14 cellular contexts compared by ENCODE assay signal in genomic region chr2:218642121-218642656, GRCh38. TPM values are rescaled to one million over a fixed set of nuclear protein-coding genes. Genes with fewer than 3 reads are reported as not detected.
DNase-seq lines count a peak whose midpoint lies in the region; ATAC-seq, FAIRE-seq and TF ChIP-seq lines count a peak whose summit lies in the region.
"Had no signal": no experiment of that assay in that cellular context is flagged by ENCODE, and none has a peak within 500 bp of the region (broad histone marks: within the 10 kb centered on the region; RNA-seq: fewer than 3 reads in every experiment).

No MANE protein-coding gene starts in this region.

- H3K9me1 ChIP-seq in endothelial cell of umbilical vein (replicated peaks; ENCODE audit: control insufficient read depth, extremely low read depth, insufficient read depth, low read length), result no peaks in the 10 kb centered on the region

- no peak overlapping the region for H3K4me2 ChIP-seq in GM12878 (ENCODE audit: control insufficient read depth, insufficient read depth)
- no peak overlapping the region for H3K4me2 ChIP-seq in endothelial cell of umbilical vein (ENCODE audit: insufficient read depth, low read length)
- no peak overlapping the region for H3K4me2 ChIP-seq in smooth muscle cell

- WGBS in GM12878 (ENCODE audit: insufficient coverage, insufficient replicate concordance, low lambda C conversion rate, missing lambda C conversion rate), result 92% methylated on average over 18 of the region's 18 CpGs
- WGBS in smooth muscle cell (ENCODE audit: low lambda C conversion rate), result 97% methylated on average over 18 of the region's 18 CpGs

- H3K27ac ChIP-seq in HEK293 (ENCODE audit: extremely low read depth, low read depth, low read length), result no peak overlapping the region
- H3K27ac ChIP-seq in GM12878 (ENCODE audit: control insufficient read depth, insufficient read depth), result no peak overlapping the region
- no peak overlapping the region for H3K27ac ChIP-seq in endothelial cell of umbilical vein (ENCODE audit: insufficient read depth, low read depth, low read length)
- H3K27ac ChIP-seq in smooth muscle cell (ENCODE audit: low read depth), result no peak overlapping the region
- H3K27ac ChIP-seq: HL-60 had no signal

- intact Hi-C loops in GM12878 (cut with micrococcal nuclease; ENCODE audit: unreplicated experiment) (no loop called here), endothelial cell of umbilical vein (cut with micrococcal nuclease) (no loop called here)

- H3K4me3 ChIP-seq in HEK293 (ENCODE audit: low read depth, low read length) (no peak overlapping the region), GM12878 (no peak overlapping the region), endothelial cell of umbilical vein (replicated peaks in 1 of 3; ENCODE audit: insufficient read depth in 1 of 3, low read depth in 1 of 3, low read length in 3 of 3) (no peak overlapping the region), smooth muscle cell (no peak overlapping the region)

- H3K4me1 ChIP-seq in HEK293 (ENCODE audit: control insufficient read depth, insufficient read depth, low read length) (no peaks in the 10 kb centered on the region), GM12878 (ENCODE audit: control insufficient read depth, insufficient read depth, low read length) (no peaks in the 10 kb centered on the region), endothelial cell of umbilical vein (ENCODE audit: control insufficient read depth, extremely low read depth, insufficient read depth, low read length) (peaks cover 6% of the 10 kb centered on the region), smooth muscle cell (ENCODE audit: low read depth) (no peaks in the 10 kb centered on the region)

- H3F3A ChIP-seq in smooth muscle cell (ENCODE audit: low read depth), result no peaks in the 10 kb centered on the region

- H3K79me2 ChIP-seq in GM12878 (ENCODE audit: control insufficient read depth, insufficient read depth, low read length), result no peaks in the 10 kb centered on the region
- no peaks in the 10 kb centered on the region for H3K79me2 ChIP-seq in endothelial cell of umbilical vein (ENCODE audit: control insufficient read depth, insufficient read depth, low read length)
- H3K79me2 ChIP-seq in smooth muscle cell (ENCODE audit: low read depth), result no peaks in the 10 kb centered on the region

- H3K36me3 ChIP-seq in HEK293 (ENCODE audit: control insufficient read depth in 2 of 2, insufficient read depth in 1 of 2, low read length in 2 of 2) (peaks cover 36 to 92% of the 10 kb centered on the region in 2 experiments), GM12878 (ENCODE audit: control insufficient read depth in 2 of 2, insufficient read depth in 2 of 2, low read length in 1 of 2) (peaks cover 27 to 34% of the 10 kb centered on the region in 2 experiments), endothelial cell of umbilical vein (ENCODE audit: control insufficient read depth in 2 of 2, extremely low read depth in 1 of 2, insufficient read depth in 2 of 2, low read length in 2 of 2) (peaks cover 30 to 58% of the 10 kb centered on the region in 2 experiments), smooth muscle cell (ENCODE audit: low read depth) (no peaks in the 10 kb centered on the region)

- H2AFZ ChIP-seq in GM12878 (ENCODE audit: control insufficient read depth, low read depth, low read length), result no peak overlapping the region
- no peak overlapping the region for H2AFZ ChIP-seq in endothelial cell of umbilical vein (ENCODE audit: low read depth, low read length)
- no peak overlapping the region for H2AFZ ChIP-seq in smooth muscle cell (ENCODE audit: low read depth)

- H3K9me3 ChIP-seq in HEK293 (ENCODE audit: control insufficient read depth, insufficient read depth, low read depth, low read length), result no peaks in the 10 kb centered on the region
- H3K9me3 ChIP-seq in GM12878 (replicated peaks; ENCODE audit: control insufficient read depth, insufficient read depth, low read length), result no peaks in the 10 kb centered on the region
- no peaks in the 10 kb centered on the region for H3K9me3 ChIP-seq in endothelial cell of umbilical vein (replicated peaks; ENCODE audit: control insufficient read depth, insufficient read depth, low read length)
- H3K9me3 ChIP-seq in smooth muscle cell (replicated peaks; ENCODE audit: low read depth), result no peaks in the 10 kb centered on the region

- TF ChIP-seq CTCF in HEK293 (tag by site-specific recombination; IDR thresholded peaks at IDR 0.05) (no peak), GM12878 (IDR thresholded peaks at IDR 0.05 in 2 of 3, conservative IDR thresholded peaks at IDR 0.05 in 1 of 3; ENCODE audit: control insufficient read depth in 2 of 3, extremely low read depth in 1 of 3, insufficient read depth in 1 of 3, low read depth in 3 of 3, low read length in 3 of 3) (no peak), endothelial cell of umbilical vein (IDR thresholded peaks at IDR 0.05; ENCODE audit: extremely low read depth in 1 of 2, insufficient read depth in 1 of 2, low read depth in 1 of 2, low read length in 2 of 2) (no peak), smooth muscle cell (IDR thresholded peaks at IDR 0.05; ENCODE audit: borderline replicate concordance, insufficient read depth, poor library complexity, severe bottlenecking) (no peak)

- H3K27me3 ChIP-seq in GM12878 (replicated peaks in 1 of 2; ENCODE audit: control insufficient read depth in 2 of 2, insufficient read depth in 2 of 2, low read length in 1 of 2) (no peaks in the 10 kb centered on the region), endothelial cell of umbilical vein (ENCODE audit: control insufficient read depth in 2 of 2, insufficient read depth in 2 of 2, low read length in 2 of 2) (no peaks in the 10 kb centered on the region), smooth muscle cell (ENCODE audit: low read depth) (no peaks in the 10 kb centered on the region)

- CTCF ChIA-PET in HEK293 (lab: Yijun Ruan, JAX), result no interaction called here
- CTCF ChIA-PET in GM12878 (lab: Yijun Ruan, JAX), result no interaction called here
- CTCF ChIA-PET in endothelial cell of umbilical vein (lab: Charles Lee), result no interaction called here

- no peak for DNase-seq in GM12878 (ENCODE audit: low read depth, low spot score)
- no peak for DNase-seq in endothelial cell of umbilical vein (ENCODE audit: low read depth, low spot score)
- no peak for DNase-seq in NCI-H524 (lab: John Stamatoyannopoulos, UW)
- DNase-seq in smooth muscle cell (lab: John Stamatoyannopoulos, UW; ENCODE audit: unreplicated experiment), result no peak
- DNase-seq: CD8-positive, alpha-beta T cell; COR-L47; DMS153; DND-41; GDM1; HCEC 1CT; KG1 had no signal

- in situ Hi-C loops in GM12878 (cut with MboI), result no loop called here

- FAIRE-seq in GM12878 (lab: Jason Lieb, UNC) (no peak), endothelial cell of umbilical vein (lab: Jason Lieb, UNC) (no peak)
- FAIRE-seq: D721Med had no signal

- RAD21 ChIA-PET in GM12878 (lab: Charles Lee; ENCODE audit: unreplicated experiment), result no interaction called here

- H3K9ac ChIP-seq in GM12878 (ENCODE audit: control insufficient read depth, insufficient read depth, low read length) (no peak overlapping the region), endothelial cell of umbilical vein (replicated peaks; ENCODE audit: extremely low read depth, insufficient read depth, low read length) (no peak overlapping the region), smooth muscle cell (ENCODE audit: low read depth) (no peak overlapping the region)

- no TSS peak for BruUV-seq in GM12878 (replicated peaks; lab: Mats Ljungman, UMichigan)
- no TSS peak for BruUV-seq in endothelial cell of umbilical vein (replicated peaks; lab: Mats Ljungman, UMichigan)

- no peak for TF ChIP-seq RAD21 in GM12878 (IDR thresholded peaks at IDR 0.05; ENCODE audit: insufficient read depth, low read depth, low read length)

- no peak for TF ChIP-seq EP300 in GM12878 (IDR thresholded peaks at IDR 0.05; ENCODE audit: borderline replicate concordance in 1 of 2, control insufficient read depth in 1 of 2, low read depth in 2 of 2, low read length in 2 of 2)

- TF ChIP-seq POLR2A in GM12878 (IDR thresholded peaks at IDR 0.05; ENCODE audit: low read depth, low read length) (peak; percentile 45), endothelial cell of umbilical vein (IDR thresholded peaks at IDR 0.05; ENCODE audit: low read depth, low read length) (no peak)

- POLR2A ChIA-PET in HEK293 (lab: Yijun Ruan, JAX), result interaction anchor here (1.1 kb wide), 1 partner anchor 11 kb away, joined by 3 read pairs; no protein-coding TSS in a partner anchor
- POLR2A ChIA-PET in GM12878 (lab: Charles Lee), result no interaction called here
- POLR2A ChIA-PET in endothelial cell of umbilical vein (lab: Charles Lee), result no interaction called here

- no peak for ATAC-seq in GM12878
- ATAC-seq: CD8-positive, alpha-beta T cell had no signal

- dilution Hi-C loops in endothelial cell of umbilical vein (cut with MboI; ENCODE audit: extremely low pct_ligation_motif_present, low sequenced_read_pairs), result no loop called here

- H4K20me1 ChIP-seq in GM12878 (ENCODE audit: control insufficient read depth, insufficient read depth), result no peaks in the 10 kb centered on the region
- no peaks in the 10 kb centered on the region for H4K20me1 ChIP-seq in endothelial cell of umbilical vein (replicated peaks; ENCODE audit: control insufficient read depth, extremely low read depth, insufficient read depth, low read length)
- H4K20me1 ChIP-seq in smooth muscle cell (ENCODE audit: low read depth), result no peaks in the 10 kb centered on the region

- SMC1A ChIA-PET in GM12878 (lab: Charles Lee; ENCODE audit: uncharacterized antibody, unreplicated experiment), result no interaction called here

RNA-seq across cellular contexts. Expression of gene ZNF142, which starts 17.2 kb away (rescaled TPM):
- 57.7 and 64.0 TPM in 2 replicates for total RNA-seq in GM12878 (2013; cell fraction: nucleolus; rRNA removed)
- total RNA-seq in GM12878 (2014; rRNA removed), result 16.6 and 21.7 TPM in 2 replicates
- 8.5 and 10.0 TPM in 2 replicates for total RNA-seq in GM12878 (2014; rRNA removed; fragmentation: Illumina TruSeq; extraction: Trizol)
- total RNA-seq in GM12878 (2021), result 33.8 and 40.9 TPM in 2 replicates
- polyA plus RNA-seq in GM12878 (2011; ENCODE audit: low read depth), result 6.3 TPM
- polyA plus RNA-seq in GM12878 (2011; rRNA removed), result 2.1 and 4.5 TPM in 2 replicates
- 9.5 and 10.3 TPM in 2 replicates for polyA plus RNA-seq in GM12878 (2011; cell fraction: cytosol; rRNA removed)
- polyA plus RNA-seq in GM12878 (2011; cell fraction: nucleus; rRNA removed), result 30.5 and 38.8 TPM in 2 replicates
- polyA plus RNA-seq in GM12878 (2012), result 7.9 and 13.6 TPM in 2 replicates
- 7.2 and 16.3 TPM in 2 replicates for polyA plus RNA-seq in GM12878 (2014; fragmentation: Illumina TruSeq; extraction: Trizol)
- 1 to 10 TPM; 1.3 to 2.4 TPM for polyA plus RNA-seq in GM12878 (2014; fragmentation: Nextera tagmentation; extraction: Ambion mirVana)
- 13.8 and 17.1 TPM in 2 replicates for polyA plus RNA-seq in GM12878 (2014; rRNA removed)
- polyA plus RNA-seq in GM12878 (2016; fragmentation: Nextera tagmentation; extraction: Ambion mirVana), result 10 to 100 TPM; 19.9 to 21.1 TPM
- 13.3 and 27.1 TPM in 2 replicates for polyA minus RNA-seq in GM12878 (2011; rRNA and poly(A)+ RNA removed)
- 7.2 and 12.3 TPM in 2 replicates for polyA minus RNA-seq in GM12878 (2011; cell fraction: cytosol; rRNA and poly(A)+ RNA removed)
- polyA minus RNA-seq in GM12878 (2011; cell fraction: nucleus; rRNA and poly(A)+ RNA removed), result 29.1 and 60.8 TPM in 2 replicates
- total RNA-seq in endothelial cell of umbilical vein, result 31.4 and 34.5 TPM in 2 replicates
- polyA plus RNA-seq in endothelial cell of umbilical vein, result 14.5 and 16.0 TPM in 2 replicates
- polyA plus RNA-seq in endothelial cell of umbilical vein (2011; cell fraction: cytosol; rRNA removed), result 9.3 and 11.0 TPM in 2 replicates
- 33.9 and 39.9 TPM in 2 replicates for polyA plus RNA-seq in endothelial cell of umbilical vein (2011; cell fraction: nucleus; rRNA removed)
- 18.5 and 19.0 TPM in 2 replicates for polyA plus RNA-seq in endothelial cell of umbilical vein (2012)
- 20.6 and 24.7 TPM in 2 replicates for polyA minus RNA-seq in endothelial cell of umbilical vein
- polyA minus RNA-seq in endothelial cell of umbilical vein (2011; cell fraction: cytosol; rRNA and poly(A)+ RNA removed), result 15.7 TPM
- 28.6 and 35.4 TPM in 2 replicates for polyA minus RNA-seq in endothelial cell of umbilical vein (2011; cell fraction: nucleus; rRNA and poly(A)+ RNA removed)
- total RNA-seq in smooth muscle cell, result 3.9 and 5.8 TPM in 2 replicates
- 6.9 and 7.3 TPM in 2 replicates for polyA plus RNA-seq in smooth muscle cell

RNA-seq across cellular contexts. Expression of gene BCS1L, which starts 17.3 kb away (rescaled TPM):
- 34.9 and 40.0 TPM in 2 replicates for total RNA-seq in GM12878 (2013; cell fraction: nucleolus; rRNA removed)
- total RNA-seq in GM12878 (2014; rRNA removed) (35.1 and 53.7 TPM in 2 replicates), GM12878 (2014; rRNA removed; fragmentation: Illumina TruSeq; extraction: Trizol) (33.2 and 40.4 TPM in 2 replicates), GM12878 (2021) (49.0 and 55.8 TPM in 2 replicates), endothelial cell of umbilical vein (43.0 and 57.4 TPM in 2 replicates), smooth muscle cell (23.8 and 44.3 TPM in 2 replicates)
- 20.8 TPM for polyA plus RNA-seq in GM12878 (2011; ENCODE audit: low read depth)
- polyA plus RNA-seq in GM12878 (2011; rRNA removed) (42.2 and 61.3 TPM in 2 replicates), GM12878 (2014; fragmentation: Illumina TruSeq; extraction: Trizol) (28.9 and 46.1 TPM in 2 replicates), GM12878 (2014; fragmentation: Nextera tagmentation; extraction: Ambion mirVana) (10 to 100 TPM; 77.1 to 77.8 TPM), GM12878 (2014; rRNA removed) (69.2 and 76.5 TPM in 2 replicates), GM12878 (2016; fragmentation: Nextera tagmentation; extraction: Ambion mirVana) (100 to 1,000 TPM in 1 of 2 experiments, 10 to 100 TPM in 1; 92.5 to 114 TPM), endothelial cell of umbilical vein (70.3 and 82.1 TPM in 2 replicates), smooth muscle cell (39.5 and 41.1 TPM in 2 replicates)
- 80.7 and 102 TPM in 2 replicates for polyA plus RNA-seq in GM12878 (2011; cell fraction: cytosol; rRNA removed)
- polyA plus RNA-seq in GM12878 (2011; cell fraction: nucleus; rRNA removed), result 275 and 365 TPM in 2 replicates
- 32.1 and 35.5 TPM in 2 replicates for polyA plus RNA-seq in GM12878 (2012)
- 32.8 and 51.2 TPM in 2 replicates for polyA minus RNA-seq in GM12878 (2011; rRNA and poly(A)+ RNA removed)
- polyA minus RNA-seq in GM12878 (2011; cell fraction: cytosol; rRNA and poly(A)+ RNA removed), result 13.6 and 17.5 TPM in 2 replicates
- 22.2 and 36.5 TPM in 2 replicates for polyA minus RNA-seq in GM12878 (2011; cell fraction: nucleus; rRNA and poly(A)+ RNA removed)
- polyA plus RNA-seq in endothelial cell of umbilical vein (2011; cell fraction: cytosol; rRNA removed), result 56.4 and 64.2 TPM in 2 replicates
- 182 and 228 TPM in 2 replicates for polyA plus RNA-seq in endothelial cell of umbilical vein (2011; cell fraction: nucleus; rRNA removed)
- 55.9 and 58.7 TPM in 2 replicates for polyA plus RNA-seq in endothelial cell of umbilical vein (2012)
- polyA minus RNA-seq in endothelial cell of umbilical vein, result 32.0 and 48.0 TPM in 2 replicates
- 18.0 TPM for polyA minus RNA-seq in endothelial cell of umbilical vein (2011; cell fraction: cytosol; rRNA and poly(A)+ RNA removed)
- 19.5 and 25.9 TPM in 2 replicates for polyA minus RNA-seq in endothelial cell of umbilical vein (2011; cell fraction: nucleus; rRNA and poly(A)+ RNA removed)

RNA-seq across cellular contexts. Expression of gene RNF25, which starts 29.6 kb away (rescaled TPM):
- 6.4 and 9.6 TPM in 2 replicates for total RNA-seq in GM12878 (2013; cell fraction: nucleolus; rRNA removed)
- 45.2 and 45.3 TPM in 2 replicates for total RNA-seq in GM12878 (2014; rRNA removed)
- total RNA-seq in GM12878 (2014; rRNA removed; fragmentation: Illumina TruSeq; extraction: Trizol), result 29.3 and 30.0 TPM in 2 replicates
- total RNA-seq in GM12878 (2021), result 20.6 and 25.3 TPM in 2 replicates
- polyA plus RNA-seq in GM12878 (2011; ENCODE audit: low read depth), result 14.0 TPM
- polyA plus RNA-seq in GM12878 (2011; rRNA removed), result 38.2 and 70.4 TPM in 2 replicates
- polyA plus RNA-seq in GM12878 (2011; cell fraction: cytosol; rRNA removed), result 34.9 and 46.8 TPM in 2 replicates
- 54.6 and 57.0 TPM in 2 replicates for polyA plus RNA-seq in GM12878 (2011; cell fraction: nucleus; rRNA removed)
- polyA plus RNA-seq in GM12878 (2012), result 19.6 and 25.1 TPM in 2 replicates
- 27.9 and 35.7 TPM in 2 replicates for polyA plus RNA-seq in GM12878 (2014; fragmentation: Illumina TruSeq; extraction: Trizol)
- polyA plus RNA-seq in GM12878 (2014; fragmentation: Nextera tagmentation; extraction: Ambion mirVana), result 1 to 10 TPM; 1.3 to 6.9 TPM
- polyA plus RNA-seq in GM12878 (2014; rRNA removed), result 35.3 and 38.0 TPM in 2 replicates
- polyA plus RNA-seq in GM12878 (2016; fragmentation: Nextera tagmentation; extraction: Ambion mirVana), result 10 to 100 TPM; 24.6 to 27.4 TPM
- polyA minus RNA-seq in GM12878 (2011; rRNA and poly(A)+ RNA removed), result 44.5 and 48.4 TPM in 2 replicates
- 14.3 and 17.4 TPM in 2 replicates for polyA minus RNA-seq in GM12878 (2011; cell fraction: cytosol; rRNA and poly(A)+ RNA removed)
- 6.5 and 12.7 TPM in 2 replicates for polyA minus RNA-seq in GM12878 (2011; cell fraction: nucleus; rRNA and poly(A)+ RNA removed)
- total RNA-seq in endothelial cell of umbilical vein, result 38.2 and 39.1 TPM in 2 replicates
- 54.7 and 61.1 TPM in 2 replicates for polyA plus RNA-seq in endothelial cell of umbilical vein
- polyA plus RNA-seq in endothelial cell of umbilical vein (2011; cell fraction: cytosol; rRNA removed), result 67.3 and 69.1 TPM in 2 replicates
- polyA plus RNA-seq in endothelial cell of umbilical vein (2011; cell fraction: nucleus; rRNA removed), result 54.8 and 60.0 TPM in 2 replicates
- polyA plus RNA-seq in endothelial cell of umbilical vein (2012), result 33.9 and 41.6 TPM in 2 replicates
- polyA minus RNA-seq in endothelial cell of umbilical vein, result 67.1 and 82.5 TPM in 2 replicates
- polyA minus RNA-seq in endothelial cell of umbilical vein (2011; cell fraction: cytosol; rRNA and poly(A)+ RNA removed), result 15.6 TPM
- polyA minus RNA-seq in endothelial cell of umbilical vein (2011; cell fraction: nucleus; rRNA and poly(A)+ RNA removed), result 11.4 and 17.1 TPM in 2 replicates
- total RNA-seq in smooth muscle cell, result 43.1 and 44.3 TPM in 2 replicates
- 33.5 and 36.1 TPM in 2 replicates for polyA plus RNA-seq in smooth muscle cell

RNA-seq across cellular contexts. Expression of gene STK36, which starts 29.7 kb away (rescaled TPM):
- 77.2 and 81.3 TPM in 2 replicates for total RNA-seq in GM12878 (2013; cell fraction: nucleolus; rRNA removed)
- 12.3 and 18.4 TPM in 2 replicates for total RNA-seq in GM12878 (2014; rRNA removed)
- total RNA-seq in GM12878 (2014; rRNA removed; fragmentation: Illumina TruSeq; extraction: Trizol), result 6.8 and 7.5 TPM in 2 replicates
- total RNA-seq in GM12878 (2021), result 17.0 and 20.0 TPM in 2 replicates
- polyA plus RNA-seq in GM12878 (2011; ENCODE audit: low read depth), result 4.1 TPM
- polyA plus RNA-seq in GM12878 (2011; rRNA removed), result 15.6 and 22.8 TPM in 2 replicates
- polyA plus RNA-seq in GM12878 (2011; cell fraction: cytosol; rRNA removed), result 18.2 and 21.0 TPM in 2 replicates
- polyA plus RNA-seq in GM12878 (2011; cell fraction: nucleus; rRNA removed), result 205 and 258 TPM in 2 replicates
- 7.1 and 12.8 TPM in 2 replicates for polyA plus RNA-seq in GM12878 (2012)
- 13.6 and 18.0 TPM in 2 replicates for polyA plus RNA-seq in GM12878 (2014; fragmentation: Illumina TruSeq; extraction: Trizol)
- 1 to 10 TPM; 4.0 to 7.3 TPM for polyA plus RNA-seq in GM12878 (2014; fragmentation: Nextera tagmentation; extraction: Ambion mirVana)
- 17.5 and 19.1 TPM in 2 replicates for polyA plus RNA-seq in GM12878 (2014; rRNA removed)
- polyA plus RNA-seq in GM12878 (2016; fragmentation: Nextera tagmentation; extraction: Ambion mirVana), result 10 to 100 TPM; 15.2 to 18.1 TPM
- 11.2 and 22.6 TPM in 2 replicates for polyA minus RNA-seq in GM12878 (2011; rRNA and poly(A)+ RNA removed)
- polyA minus RNA-seq in GM12878 (2011; cell fraction: cytosol; rRNA and poly(A)+ RNA removed), result 4.9 and 6.0 TPM in 2 replicates
- polyA minus RNA-seq in GM12878 (2011; cell fraction: nucleus; rRNA and poly(A)+ RNA removed), result 21.2 and 29.1 TPM in 2 replicates
- total RNA-seq in endothelial cell of umbilical vein, result 34.9 and 40.9 TPM in 2 replicates
- polyA plus RNA-seq in endothelial cell of umbilical vein, result 65.2 and 67.4 TPM in 2 replicates
- 12.7 and 17.1 TPM in 2 replicates for polyA plus RNA-seq in endothelial cell of umbilical vein (2011; cell fraction: cytosol; rRNA removed)
- polyA plus RNA-seq in endothelial cell of umbilical vein (2011; cell fraction: nucleus; rRNA removed), result 393 and 442 TPM in 2 replicates
- polyA plus RNA-seq in endothelial cell of umbilical vein (2012), result 22.6 and 43.0 TPM in 2 replicates
- 68.0 and 72.7 TPM in 2 replicates for polyA minus RNA-seq in endothelial cell of umbilical vein
- polyA minus RNA-seq in endothelial cell of umbilical vein (2011; cell fraction: cytosol; rRNA and poly(A)+ RNA removed), result 6.5 TPM
- 62.1 and 106 TPM in 2 replicates for polyA minus RNA-seq in endothelial cell of umbilical vein (2011; cell fraction: nucleus; rRNA and poly(A)+ RNA removed)
- 22.2 and 22.7 TPM in 2 replicates for total RNA-seq in smooth muscle cell
- polyA plus RNA-seq in smooth muscle cell, result 18.8 and 32.3 TPM in 2 replicates

RNA-seq across cellular contexts. Expression of gene PLCD4, which starts 34.5 kb away (rescaled TPM):
- 0.23 and 0.49 TPM in 2 replicates for total RNA-seq in GM12878 (2013; cell fraction: nucleolus; rRNA removed)
- total RNA-seq in GM12878 (2014; rRNA removed) (under 0.01 TPM in 1 of 2 replicates, not detected in the other), GM12878 (2014; rRNA removed; fragmentation: Illumina TruSeq; extraction: Trizol) (0.05 TPM in 1 of 2 replicates, not detected in the other), GM12878 (2021) (0.28 TPM in 1 of 2 replicates, not detected in the other), endothelial cell of umbilical vein (1.4 and 3.1 TPM in 2 replicates), smooth muscle cell (0.18 TPM in 2 replicates)
- polyA plus RNA-seq in GM12878 (2011; ENCODE audit: low read depth), result 0.43 TPM
- polyA plus RNA-seq in GM12878 (2011; rRNA removed) (0.07 and 0.09 TPM in 2 replicates), GM12878 (2014; fragmentation: Illumina TruSeq; extraction: Trizol) (0.03 and 0.11 TPM in 2 replicates), GM12878 (2014; fragmentation: Nextera tagmentation; extraction: Ambion mirVana) (under 1 TPM; 0.18 to 0.27 TPM), GM12878 (2014; rRNA removed) (0.10 TPM in 1 of 2 replicates, not detected in the other), GM12878 (2016; fragmentation: Nextera tagmentation; extraction: Ambion mirVana) (1 to 10 TPM in 1 of 2 experiments, under 1 TPM in 1; 0.99 to 1.5 TPM), endothelial cell of umbilical vein (2.2 and 2.3 TPM in 2 replicates), smooth muscle cell (0.63 and 2.5 TPM in 2 replicates)
- 0.03 TPM in 1 of 2 replicates, not detected in the other for polyA plus RNA-seq in GM12878 (2011; cell fraction: cytosol; rRNA removed)
- 0.16 and 0.26 TPM in 2 replicates for polyA plus RNA-seq in GM12878 (2011; cell fraction: nucleus; rRNA removed)
- polyA plus RNA-seq in GM12878 (2012), result 0.53 and 1.0 TPM in 2 replicates
- 0.07 TPM in 1 of 2 replicates, not detected in the other for polyA minus RNA-seq in GM12878 (2011; rRNA and poly(A)+ RNA removed)
- not detected in 2 replicates for polyA minus RNA-seq in GM12878 (2011; cell fraction: cytosol; rRNA and poly(A)+ RNA removed)
- polyA minus RNA-seq in GM12878 (2011; cell fraction: nucleus; rRNA and poly(A)+ RNA removed), result not detected in 2 replicates
- 2.0 TPM in 2 replicates for polyA plus RNA-seq in endothelial cell of umbilical vein (2011; cell fraction: cytosol; rRNA removed)
- polyA plus RNA-seq in endothelial cell of umbilical vein (2011; cell fraction: nucleus; rRNA removed), result 16.6 and 19.5 TPM in 2 replicates
- 4.6 and 5.1 TPM in 2 replicates for polyA plus RNA-seq in endothelial cell of umbilical vein (2012)
- 4.6 and 9.1 TPM in 2 replicates for polyA minus RNA-seq in endothelial cell of umbilical vein
- polyA minus RNA-seq in endothelial cell of umbilical vein (2011; cell fraction: cytosol; rRNA and poly(A)+ RNA removed), result not detected
- polyA minus RNA-seq in endothelial cell of umbilical vein (2011; cell fraction: nucleus; rRNA and poly(A)+ RNA removed), result 2.9 and 3.7 TPM in 2 replicates
